In the genomic region with DNA sequence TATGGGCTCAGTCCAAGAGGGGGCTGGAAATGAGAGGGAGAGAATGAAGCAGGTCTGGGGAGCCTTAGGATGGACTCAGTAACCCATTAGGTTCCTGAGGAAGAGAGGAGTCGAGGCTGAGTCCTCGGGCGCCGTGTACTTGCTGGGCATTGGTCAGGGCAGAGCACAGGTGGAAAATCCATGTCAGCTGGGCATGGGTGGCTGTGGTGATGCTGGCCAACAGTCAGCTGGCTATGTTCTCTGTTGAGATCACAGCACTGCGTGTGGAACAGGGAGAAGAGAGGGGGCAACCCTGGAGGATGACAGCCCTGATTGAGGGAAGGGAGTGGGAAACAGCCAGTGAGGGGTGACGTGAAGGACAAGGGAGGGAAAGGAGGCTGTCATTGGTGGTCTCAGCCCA, we compare ENCODE assay signal across 9 cellular contexts.
"Had no signal": no experiment of that assay in that cellular context is flagged by ENCODE, and none has a peak within 500 bp of the region (broad histone marks: within the 10 kb centered on the region; RNA-seq: fewer than 3 reads in every experiment).

No MANE protein-coding gene starts in this region.

- H3K27me3 Mint-ChIP-seq: progenitor cell of endocrine pancreas; stimulated activated naive B cell treated with anti-CD40 and anti-IgM and Interleukin-4, amounts not matched to agents 10 μg/mL and 1 μg/mL and 100 μg/mL, for 72 hours had no signal

- H3K4me3 ChIP-seq: dorsolateral prefrontal cortex, lower lobe of right lung, spleen had no signal

- H3K4me1 Mint-ChIP-seq: immature natural killer cell had no signal

- H3K4me3 Mint-ChIP-seq: activated naive CD4-positive, alpha-beta T cell treated with anti-CD3 and anti-CD28 coated beads for 36 hours; immature natural killer cell; stimulated activated naive B cell treated with anti-CD40 and anti-IgM and Interleukin-4, amounts not matched to agents 10 μg/mL and 1 μg/mL and 100 μg/mL, for 72 hours had no signal

- H3K27ac ChIP-seq: lower lobe of right lung, spleen had no signal

- H3K9me3 ChIP-seq: lower lobe of right lung, spleen had no signal

- H3K27me3 ChIP-seq: brain microvascular endothelial cell, dorsolateral prefrontal cortex had no signal

- H3K4me1 ChIP-seq: lower lobe of right lung had no signal

- H3K36me3 Mint-ChIP-seq: stimulated activated naive B cell treated with anti-CD40 and anti-IgM and Interleukin-4, amounts not matched to agents 10 μg/mL and 1 μg/mL and 100 μg/mL, for 72 hours had no signal

- H3K36me3 ChIP-seq: brain microvascular endothelial cell had no signal

- H3K9me3 Mint-ChIP-seq: activated naive CD4-positive, alpha-beta T cell treated with anti-CD3 and anti-CD28 coated beads for 36 hours; immature natural killer cell; stimulated activated naive B cell treated with anti-CD40 and anti-IgM and Interleukin-4, amounts not matched to agents 10 μg/mL and 1 μg/mL and 100 μg/mL, for 72 hours had no signal

- H3K27ac Mint-ChIP-seq: activated naive CD4-positive, alpha-beta T cell treated with anti-CD3 and anti-CD28 coated beads for 36 hours; progenitor cell of endocrine pancreas; stimulated activated naive B cell treated with anti-CD40 and anti-IgM and Interleukin-4, amounts not matched to agents 10 μg/mL and 1 μg/mL and 100 μg/mL, for 72 hours had no signal

- FAIRE-seq: TTC549 had no signal
